In the genomic region with DNA sequence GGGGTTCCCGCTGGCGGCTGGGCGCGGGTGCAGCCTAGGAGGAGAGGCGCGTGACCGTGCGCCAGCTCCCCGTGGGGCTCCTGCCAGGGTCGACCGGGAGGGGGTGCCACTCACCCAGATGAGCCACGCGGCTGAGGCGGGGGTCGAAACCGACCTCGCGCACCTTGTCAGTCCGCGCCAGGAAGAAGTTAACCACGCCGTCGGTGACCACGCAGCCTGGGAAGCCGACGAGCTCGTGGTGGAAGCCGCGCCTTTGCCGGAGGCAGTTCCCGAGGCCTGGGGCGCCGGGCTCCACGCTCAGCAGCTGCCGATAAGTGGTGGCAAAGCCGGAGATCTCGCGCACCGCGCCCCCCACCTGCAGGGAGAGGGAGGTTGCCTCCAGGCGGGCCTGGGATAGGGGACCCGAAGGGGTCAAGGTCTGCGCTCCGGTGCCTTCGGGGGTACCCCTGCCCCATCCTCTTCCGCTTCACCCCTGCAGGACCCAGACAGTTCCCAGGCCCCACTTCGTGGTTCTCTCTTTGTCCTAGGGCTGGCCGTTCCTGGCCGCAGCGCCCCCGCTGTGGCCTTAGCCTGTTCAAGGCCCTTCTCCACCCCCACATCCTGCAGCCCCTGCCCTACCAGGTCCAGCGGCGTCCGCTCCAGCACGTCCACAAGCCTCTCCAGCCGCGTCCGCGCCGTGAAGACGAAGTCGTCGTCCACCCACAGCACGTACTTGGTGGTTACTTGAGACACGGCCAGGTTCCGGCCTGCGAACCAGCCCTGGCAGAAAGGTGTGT, we compare ENCODE assay signal across 1 cellular context.
TF ChIP-seq lines count a peak whose summit lies in the region.

No MANE protein-coding gene starts in this region.

TF ChIP-seq in H1, 55 proteins besides CTCF, POLR2A, EP300 and RAD21:
- no peak for TF ChIP-seq GABPA (IDR thresholded peaks at IDR 0.05; ENCODE audit: borderline replicate concordance, insufficient read depth, low read length)
- peak; percentile 51 for TF ChIP-seq RNF2 (IDR thresholded peaks at IDR 0.05; ENCODE audit: borderline replicate concordance, low read depth, low read length, missing control alignments, poor library complexity, severe bottlenecking)
- TF ChIP-seq SRF (IDR thresholded peaks at IDR 0.05; ENCODE audit: low read depth, low read length) = no peak
- TF ChIP-seq JUN (IDR thresholded peaks at IDR 0.05; ENCODE audit: low read depth, low read length) = no peak
- no peak for TF ChIP-seq TAF1 (IDR thresholded peaks at IDR 0.05; ENCODE audit: low read depth, low read length)
- TF ChIP-seq SP4 (IDR thresholded peaks at IDR 0.05; ENCODE audit: low read length) = no peak
- TF ChIP-seq NANOG (IDR thresholded peaks at IDR 0.05; ENCODE audit: insufficient read depth, low read depth, low read length, poor library complexity, severe bottlenecking) = no peak
- 0 out of 2 replicates have a peak, but pooled peaks have one; percentile 37 for TF ChIP-seq RBBP5 (IDR thresholded peaks at IDR 0.05; ENCODE audit: borderline replicate concordance, low read depth, low read length)
- peak; percentile 70 for TF ChIP-seq KDM4A (IDR thresholded peaks at IDR 0.05; ENCODE audit: low read depth, low read length, severe bottlenecking)
- peak; percentile 96 for TF ChIP-seq EZH2 (IDR thresholded peaks at IDR 0.05; ENCODE audit: low read depth, low read length, severe bottlenecking)
- TF ChIP-seq, protein P1, sequence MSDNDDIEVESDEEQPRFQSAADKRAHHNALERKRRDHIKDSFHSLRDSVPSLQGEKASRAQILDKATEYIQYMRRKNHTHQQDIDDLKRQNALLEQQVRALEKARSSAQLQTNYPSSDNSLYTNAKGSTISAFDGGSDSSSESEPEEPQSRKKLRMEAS (IDR thresholded peaks at IDR 0.05) = peak; percentile 75
- TF ChIP-seq, protein P2, sequence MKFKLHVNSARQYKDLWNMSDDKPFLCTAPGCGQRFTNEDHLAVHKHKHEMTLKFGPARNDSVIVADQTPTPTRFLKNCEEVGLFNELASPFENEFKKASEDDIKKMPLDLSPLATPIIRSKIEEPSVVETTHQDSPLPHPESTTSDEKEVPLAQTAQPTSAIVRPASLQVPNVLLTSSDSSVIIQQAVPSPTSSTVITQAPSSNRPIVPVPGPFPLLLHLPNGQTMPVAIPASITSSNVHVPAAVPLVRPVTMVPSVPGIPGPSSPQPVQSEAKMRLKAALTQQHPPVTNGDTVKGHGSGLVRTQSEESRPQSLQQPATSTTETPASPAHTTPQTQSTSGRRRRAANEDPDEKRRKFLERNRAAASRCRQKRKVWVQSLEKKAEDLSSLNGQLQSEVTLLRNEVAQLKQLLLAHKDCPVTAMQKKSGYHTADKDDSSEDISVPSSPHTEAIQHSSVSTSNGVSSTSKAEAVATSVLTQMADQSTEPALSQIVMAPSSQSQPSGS (IDR thresholded peaks at IDR 0.05; ENCODE audit: low read length) = no peak
- TF ChIP-seq SUZ12 (IDR thresholded peaks at IDR 0.05; ENCODE audit: low read length) = peak; percentile 98
- TF ChIP-seq, protein P3, sequence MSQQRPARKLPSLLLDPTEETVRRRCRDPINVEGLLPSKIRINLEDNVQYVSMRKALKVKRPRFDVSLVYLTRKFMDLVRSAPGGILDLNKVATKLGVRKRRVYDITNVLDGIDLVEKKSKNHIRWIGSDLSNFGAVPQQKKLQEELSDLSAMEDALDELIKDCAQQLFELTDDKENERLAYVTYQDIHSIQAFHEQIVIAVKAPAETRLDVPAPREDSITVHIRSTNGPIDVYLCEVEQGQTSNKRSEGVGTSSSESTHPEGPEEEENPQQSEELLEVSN (IDR thresholded peaks at IDR 0.05) = peak; percentile 49
- TF ChIP-seq RXRA (IDR thresholded peaks at IDR 0.05; ENCODE audit: insufficient read depth, low read depth, low read length) = no peak
- TF ChIP-seq JUND (IDR thresholded peaks at IDR 0.05; ENCODE audit: low read length) = no peak
